In genomic region chr13:22114630-22115311, GRCh38 we compare ENCODE assay signal across 7 cellular contexts.
A peak's percentile ranks its signal among the peaks of the same experiment; 100 is the strongest.
DNase-seq lines count a peak whose midpoint lies in the region; ATAC-seq and TF ChIP-seq lines count a peak whose summit lies in the region.

No MANE protein-coding gene starts in this region.

- peak; percentile 90 for ATAC-seq in GM18498 (IDR thresholded peaks at IDR 0.05; ENCODE audit: unreplicated experiment)
- ATAC-seq in GM21367 (IDR thresholded peaks at IDR 0.05; ENCODE audit: unreplicated experiment) = peak; percentile 87
- ATAC-seq in HG03520 (IDR thresholded peaks at IDR 0.05; ENCODE audit: unreplicated experiment) = peak; percentile 92
- no peak for ATAC-seq in GM23338

- peaks cover 23% of the 10 kb centered on the region for H3K36me3 Mint-ChIP-seq in activated T-helper 1 cell treated with anti-CD3 and anti-CD28 coated beads, Interleukin-12 subunit alpha, Interleukin-12 subunit beta, Interleukin-2, Interleukin-4 antibody, amounts not matched to agents 30 ng/mL and 10 ng/mL and 1 ng/mL, durations not matched to agents 14 hours and 24 hours and 36 hours (ENCODE audit: low read depth)
- no peaks in the 10 kb centered on the region for H3K36me3 Mint-ChIP-seq in GM23338 (ENCODE audit: low read depth)

- H3F3A ChIP-seq in GM23338 (replicated peaks; ENCODE audit: low read depth) = no peaks in the 10 kb centered on the region

- H3K27me3 Mint-ChIP-seq in activated T-helper 1 cell treated with anti-CD3 and anti-CD28 coated beads, Interleukin-12 subunit alpha, Interleukin-12 subunit beta, Interleukin-2, Interleukin-4 antibody, amounts not matched to agents 30 ng/mL and 10 ng/mL and 1 ng/mL, durations not matched to agents 14 hours and 24 hours and 36 hours (ENCODE audit: insufficient read depth) = peaks cover 2% of the 10 kb centered on the region
- H3K27me3 Mint-ChIP-seq in GM23338 (ENCODE audit: insufficient read depth, low read depth, poor library complexity) = peaks cover 2% of the 10 kb centered on the region

- H3K27ac Mint-ChIP-seq in activated T-helper 1 cell treated with anti-CD3 and anti-CD28 coated beads, Interleukin-12 subunit alpha, Interleukin-12 subunit beta, Interleukin-2, Interleukin-4 antibody, amounts not matched to agents 30 ng/mL and 10 ng/mL and 1 ng/mL, durations not matched to agents 14 hours and 24 hours and 36 hours = peak overlapping the region; percentile 87
- H3K27ac Mint-ChIP-seq in GM23338 = no peak overlapping the region

- no peak overlapping the region for H3K4me3 ChIP-seq in HAP-1
- no peak overlapping the region for H3K4me3 ChIP-seq in GM23338

- intact Hi-C loops in activated T-helper 1 cell treated with anti-CD3 and anti-CD28 coated beads, Interleukin-12 subunit alpha, Interleukin-12 subunit beta, Interleukin-2, Interleukin-4 antibody, amounts not matched to agents 30 ng/mL and 10 ng/mL and 1 ng/mL, durations not matched to agents 14 hours and 24 hours and 36 hours (cut with micrococcal nuclease) = loop anchor here (1.0 to 10.0 kb wide), 7 partner anchors 12 to 512 kb away; partner anchors contain the start of genes FGF9 and MICU2

- peak overlapping the region; percentile 16 for H3K4me3 Mint-ChIP-seq in activated T-helper 1 cell treated with anti-CD3 and anti-CD28 coated beads, Interleukin-12 subunit alpha, Interleukin-12 subunit beta, Interleukin-2, Interleukin-4 antibody, amounts not matched to agents 30 ng/mL and 10 ng/mL and 1 ng/mL, durations not matched to agents 14 hours and 24 hours and 36 hours
- no peak overlapping the region for H3K4me3 Mint-ChIP-seq in GM23338

- no peaks in the 10 kb centered on the region for H4K20me1 ChIP-seq in GM23338 (replicated peaks; ENCODE audit: insufficient read depth)

- no peak overlapping the region for H3K4me2 ChIP-seq in GM23338

- TF ChIP-seq CTCF in GM23338 (conservative IDR thresholded peaks at IDR 0.05; ENCODE audit: low read depth in 2 of 2) = no peak

- H3K27ac ChIP-seq in GM23338 (ENCODE audit: low read depth) = no peak overlapping the region

- peaks cover 13% of the 10 kb centered on the region; the same call in 1 of the 2 replicates for H3K9me3 ChIP-seq in HAP-1

- peaks cover 62% of the 10 kb centered on the region for H3K4me1 Mint-ChIP-seq in activated T-helper 1 cell treated with anti-CD3 and anti-CD28 coated beads, Interleukin-12 subunit alpha, Interleukin-12 subunit beta, Interleukin-2, Interleukin-4 antibody, amounts not matched to agents 30 ng/mL and 10 ng/mL and 1 ng/mL, durations not matched to agents 14 hours and 24 hours and 36 hours (ENCODE audit: low read depth)
- H3K4me1 Mint-ChIP-seq in GM23338 = peaks cover 12% of the 10 kb centered on the region; the same call in 2 of the 3 replicates

- peak; percentile 55 for DNase-seq in activated T-helper 1 cell treated with anti-CD3 and anti-CD28 coated beads, Interleukin-12 subunit alpha, Interleukin-12 subunit beta, Interleukin-2, Interleukin-4 antibody, amounts not matched to agents 30 ng/mL and 10 ng/mL and 1 ng/mL, durations not matched to agents 14 hours and 24 hours and 36 hours (ENCODE audit: low spot score)
- peak; percentile 6 to 11 for DNase-seq in stimulated activated CD8-positive, alpha-beta memory T cell treated with anti-CD3 and anti-CD28 coated beads, Interleukin-4, amount 100 ng/mL, for 4 hours (ENCODE audit: low read depth in 2 of 2, low spot score in 1 of 2)
- DNase-seq in HAP-1 (ENCODE audit: low spot score in 2 of 2) (no peak), GM23338 (ENCODE audit: low spot score) (no peak)

- no peaks in the 10 kb centered on the region for H3K36me3 ChIP-seq in HAP-1 (replicated peaks)
- no peaks in the 10 kb centered on the region for H3K36me3 ChIP-seq in GM23338 (ENCODE audit: insufficient read depth)

- peaks cover 22% of the 10 kb centered on the region for H3K9me2 ChIP-seq in GM23338 (ENCODE audit: insufficient read depth)

- H3K79me2 ChIP-seq in GM23338 (replicated peaks; ENCODE audit: insufficient read depth) = peaks cover 14% of the 10 kb centered on the region

- H3K27me3 ChIP-seq in HAP-1 (ENCODE audit: low read depth) = no peaks in the 10 kb centered on the region
- H3K27me3 ChIP-seq in GM23338 (ENCODE audit: insufficient read depth) = no peaks in the 10 kb centered on the region

- H3K4me1 ChIP-seq in HAP-1 = no peaks in the 10 kb centered on the region
- H3K4me1 ChIP-seq in GM23338 (ENCODE audit: insufficient read depth) = peaks cover 26% of the 10 kb centered on the region

- in situ Hi-C loops in HAP-1 (cut with MboI; ENCODE audit: low sequenced_read_pairs) = no loop called here

- no peak overlapping the region for H2AFZ ChIP-seq in GM23338

- H3K9me3 Mint-ChIP-seq in activated T-helper 1 cell treated with anti-CD3 and anti-CD28 coated beads, Interleukin-12 subunit alpha, Interleukin-12 subunit beta, Interleukin-2, Interleukin-4 antibody, amounts not matched to agents 30 ng/mL and 10 ng/mL and 1 ng/mL, durations not matched to agents 14 hours and 24 hours and 36 hours = peaks cover 32% of the 10 kb centered on the region
- no peaks in the 10 kb centered on the region for H3K9me3 Mint-ChIP-seq in GM23338

TF ChIP-seq in GM23338, 12 proteins besides CTCF, POLR2A, EP300 and RAD21 (continues in another document):
- TF ChIP-seq, protein P1, sequence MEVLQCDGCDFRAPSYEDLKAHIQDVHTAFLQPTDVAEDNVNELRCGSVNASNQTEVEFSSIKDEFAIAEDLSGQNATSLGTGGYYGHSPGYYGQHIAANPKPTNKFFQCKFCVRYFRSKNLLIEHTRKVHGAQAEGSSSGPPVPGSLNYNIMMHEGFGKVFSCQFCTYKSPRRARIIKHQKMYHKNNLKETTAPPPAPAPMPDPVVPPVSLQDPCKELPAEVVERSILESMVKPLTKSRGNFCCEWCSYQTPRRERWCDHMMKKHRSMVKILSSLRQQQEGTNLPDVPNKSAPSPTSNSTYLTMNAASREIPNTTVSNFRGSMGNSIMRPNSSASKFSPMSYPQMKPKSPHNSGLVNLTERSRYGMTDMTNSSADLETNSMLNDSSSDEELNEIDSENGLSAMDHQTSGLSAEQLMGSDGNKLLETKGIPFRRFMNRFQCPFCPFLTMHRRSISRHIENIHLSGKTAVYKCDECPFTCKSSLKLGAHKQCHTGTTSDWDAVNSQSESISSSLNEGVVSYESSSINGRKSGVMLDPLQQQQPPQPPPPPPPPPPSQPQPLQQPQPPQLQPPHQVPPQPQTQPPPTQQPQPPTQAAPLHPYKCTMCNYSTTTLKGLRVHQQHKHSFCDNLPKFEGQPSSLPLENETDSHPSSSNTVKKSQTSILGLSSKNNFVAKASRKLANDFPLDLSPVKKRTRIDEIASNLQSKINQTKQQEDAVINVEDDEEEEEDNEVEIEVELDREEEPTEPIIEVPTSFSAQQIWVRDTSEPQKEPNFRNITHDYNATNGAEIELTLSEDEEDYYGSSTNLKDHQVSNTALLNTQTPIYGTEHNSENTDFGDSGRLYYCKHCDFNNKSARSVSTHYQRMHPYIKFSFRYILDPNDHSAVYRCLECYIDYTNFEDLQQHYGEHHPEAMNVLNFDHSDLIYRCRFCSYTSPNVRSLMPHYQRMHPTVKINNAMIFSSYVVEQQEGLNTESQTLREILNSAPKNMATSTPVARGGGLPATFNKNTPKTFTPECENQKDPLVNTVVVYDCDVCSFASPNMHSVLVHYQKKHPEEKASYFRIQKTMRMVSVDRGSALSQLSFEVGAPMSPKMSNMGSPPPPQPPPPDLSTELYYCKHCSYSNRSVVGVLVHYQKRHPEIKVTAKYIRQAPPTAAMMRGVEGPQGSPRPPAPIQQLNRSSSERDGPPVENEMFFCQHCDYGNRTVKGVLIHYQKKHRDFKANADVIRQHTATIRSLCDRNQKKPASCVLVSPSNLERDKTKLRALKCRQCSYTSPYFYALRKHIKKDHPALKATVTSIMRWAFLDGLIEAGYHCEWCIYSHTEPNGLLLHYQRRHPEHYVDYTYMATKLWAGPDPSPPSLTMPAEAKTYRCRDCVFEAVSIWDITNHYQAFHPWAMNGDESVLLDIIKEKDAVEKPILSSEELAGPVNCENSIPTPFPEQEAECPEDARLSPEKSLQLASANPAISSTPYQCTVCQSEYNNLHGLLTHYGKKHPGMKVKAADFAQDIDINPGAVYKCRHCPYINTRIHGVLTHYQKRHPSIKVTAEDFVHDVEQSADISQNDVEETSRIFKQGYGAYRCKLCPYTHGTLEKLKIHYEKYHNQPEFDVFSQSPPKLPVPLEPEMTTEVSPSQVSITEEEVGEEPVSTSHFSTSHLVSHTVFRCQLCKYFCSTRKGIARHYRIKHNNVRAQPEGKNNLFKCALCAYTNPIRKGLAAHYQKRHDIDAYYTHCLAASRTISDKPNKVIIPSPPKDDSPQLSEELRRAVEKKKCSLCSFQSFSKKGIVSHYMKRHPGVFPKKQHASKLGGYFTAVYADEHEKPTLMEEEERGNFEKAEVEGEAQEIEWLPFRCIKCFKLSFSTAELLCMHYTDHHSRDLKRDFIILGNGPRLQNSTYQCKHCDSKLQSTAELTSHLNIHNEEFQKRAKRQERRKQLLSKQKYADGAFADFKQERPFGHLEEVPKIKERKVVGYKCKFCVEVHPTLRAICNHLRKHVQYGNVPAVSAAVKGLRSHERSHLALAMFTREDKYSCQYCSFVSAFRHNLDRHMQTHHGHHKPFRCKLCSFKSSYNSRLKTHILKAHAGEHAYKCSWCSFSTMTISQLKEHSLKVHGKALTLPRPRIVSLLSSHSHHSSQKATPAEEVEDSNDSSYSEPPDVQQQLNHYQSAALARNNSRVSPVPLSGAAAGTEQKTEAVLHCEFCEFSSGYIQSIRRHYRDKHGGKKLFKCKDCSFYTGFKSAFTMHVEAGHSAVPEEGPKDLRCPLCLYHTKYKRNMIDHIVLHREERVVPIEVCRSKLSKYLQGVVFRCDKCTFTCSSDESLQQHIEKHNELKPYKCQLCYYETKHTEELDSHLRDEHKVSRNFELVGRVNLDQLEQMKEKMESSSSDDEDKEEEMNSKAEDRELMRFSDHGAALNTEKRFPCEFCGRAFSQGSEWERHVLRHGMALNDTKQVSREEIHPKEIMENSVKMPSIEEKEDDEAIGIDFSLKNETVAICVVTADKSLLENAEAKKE (CRISPR knock-in tag; IDR thresholded peaks at IDR 0.05) = no peak
- TF ChIP-seq POLR2AphosphoS5 (IDR thresholded peaks at IDR 0.05; ENCODE audit: low read depth) (no peak), ZNF331 (CRISPR knock-in tag; IDR thresholded peaks at IDR 0.05; ENCODE audit: low read depth) (no peak), EZH2 (IDR thresholded peaks at IDR 0.05; ENCODE audit: low read depth, unreplicated experiment) (no peak), NANOG (IDR thresholded peaks at IDR 0.05; ENCODE audit: borderline replicate concordance) (no peak)

Comparison
In these comparisons a context has a peak if more than half of its experiments do, and no peak if none do; other contexts are left out.
1. DNase-seq: peak in activated T-helper 1 cell treated with anti-CD3 and anti-CD28 coated beads, Interleukin-12 subunit alpha, Interleukin-12 subunit beta, Interleukin-2, Interleukin-4 antibody, amounts not matched to agents 30 ng/mL and 10 ng/mL and 1 ng/mL, durations not matched to agents 14 hours and 24 hours and 36 hours (single experiment) and stimulated activated CD8-positive, alpha-beta memory T cell treated with anti-CD3 and anti-CD28 coated beads, Interleukin-4, amount 100 ng/mL, for 4 hours (2 of 2); none in HAP-1 (0 of 2) and GM23338 (single experiment).